Comparison of ENCODE assay signal across 10 cellular contexts in genomic region chr1:167052389-167052788, GRCh38. TPM values are rescaled to one million over a fixed set of nuclear protein-coding genes. Genes with fewer than 3 reads are reported as not detected.
DNase-seq lines count a peak whose midpoint lies in the region; ATAC-seq and TF ChIP-seq lines count a peak whose summit lies in the region.
"Had no signal": no experiment of that assay in that cellular context is flagged by ENCODE, and none has a peak within 500 bp of the region (broad histone marks: within the 10 kb centered on the region; RNA-seq: fewer than 3 reads in every experiment).

No MANE protein-coding gene starts in this region.

- no peak overlapping the region for H3K4me3 ChIP-seq in right atrium auricular region

- ATAC-seq in HG03354 (IDR thresholded peaks at IDR 0.05; ENCODE audit: poor library complexity, severe bottlenecking, unreplicated experiment) (no peak), GM19035 (IDR thresholded peaks at IDR 0.05; ENCODE audit: unreplicated experiment) (no peak), GM19467 (IDR thresholded peaks at IDR 0.05; ENCODE audit: unreplicated experiment) (no peak)

- H3K27ac ChIP-seq in 22Rv1 (no peak overlapping the region), right atrium auricular region (no peak overlapping the region)

- peak; percentile 60 for DNase-seq in SK-MEL-5 (ENCODE audit: low read depth, low spot score)
- DNase-seq in right atrium auricular region (ENCODE audit: low spot score): no peak
- DNase-seq in stimulated activated CD4-positive, alpha-beta T cell treated with anti-CD3 and anti-CD28 coated beads, Interleukin-2, amount 100 ng/mL, for 24 hours: no peak
- DNase-seq: GF-D8; stimulated activated CD4-positive, alpha-beta T cell treated with anti-CD3 and anti-CD28 coated beads, Interleukin-12 subunit alpha, Interleukin-12 subunit beta, amount 100 ng/mL, for 4 hours had no signal

- no peaks in the 10 kb centered on the region for H3K27me3 ChIP-seq in right atrium auricular region

- in situ Hi-C loops in SK-MEL-5 (cut with HindIII; ENCODE audit: low pct_unique_long_range_greater_than_20kb, low sequenced_read_pairs): no loop called here

- TF ChIP-seq CTCF in 22Rv1 (IDR thresholded peaks at IDR 0.05): peak; percentile 78
- peak; percentile 47 for TF ChIP-seq CTCF in GM12874 (IDR thresholded peaks at IDR 0.05; ENCODE audit: insufficient read depth, low read depth, low read length)
- peak; percentile 25 to 51 for TF ChIP-seq CTCF in right atrium auricular region (IDR thresholded peaks at IDR 0.05)

- H3K36me3 ChIP-seq in right atrium auricular region: no peaks in the 10 kb centered on the region

- H3K9me3 ChIP-seq in right atrium auricular region: no peaks in the 10 kb centered on the region

- H3K4me1 ChIP-seq in right atrium auricular region: no peaks in the 10 kb centered on the region

RNA-seq across cellular contexts. Expression of gene GPA33, which starts 37.8 kb away (rescaled TPM):
- not detected in 2 replicates for total RNA-seq in SK-MEL-5 (2014; rRNA removed; shearing (Covaris generic))
- not detected in 2 replicates for polyA plus RNA-seq in SK-MEL-5 (2015; cell fraction: cytosol; rRNA removed)
- polyA plus RNA-seq in SK-MEL-5 (2015; cell fraction: nucleus; rRNA removed): not detected in 2 replicates
- total RNA-seq in right atrium auricular region: 1 to 10 TPM in 1 of 2 donors, not detected in 1; 1.5 TPM

RNA-seq across cellular contexts. Expression of gene STYXL2, which starts 41.5 kb away (rescaled TPM):
- 0.03 TPM in 1 of 2 replicates, not detected in the other for total RNA-seq in SK-MEL-5 (2014; rRNA removed; shearing (Covaris generic))
- polyA plus RNA-seq in SK-MEL-5 (2015; cell fraction: cytosol; rRNA removed): not detected in 2 replicates
- not detected in 2 replicates for polyA plus RNA-seq in SK-MEL-5 (2015; cell fraction: nucleus; rRNA removed)
- 100 to 1,000 TPM in 1 of 2 donors, 10 to 100 TPM in 1; 60.2 to 148 TPM for total RNA-seq in right atrium auricular region

Comparison
In these comparisons a context has a peak if more than half of its experiments do, and no peak if none do; other contexts are left out.
1. RNA of gene STYXL2, which starts 41.5 kb away (total RNA-seq): 60.2 to 148 TPM in right atrium auricular region; 0.03 TPM in SK-MEL-5; every median in the first group is over 10 times any median in the second.
2. Peak in every context shown above with its lines, with median percentiles within 50 percentile points of each other: CTCF ChIP-seq.